Comparison of ENCODE assay signal across 25 cellular contexts in the genomic region with DNA sequence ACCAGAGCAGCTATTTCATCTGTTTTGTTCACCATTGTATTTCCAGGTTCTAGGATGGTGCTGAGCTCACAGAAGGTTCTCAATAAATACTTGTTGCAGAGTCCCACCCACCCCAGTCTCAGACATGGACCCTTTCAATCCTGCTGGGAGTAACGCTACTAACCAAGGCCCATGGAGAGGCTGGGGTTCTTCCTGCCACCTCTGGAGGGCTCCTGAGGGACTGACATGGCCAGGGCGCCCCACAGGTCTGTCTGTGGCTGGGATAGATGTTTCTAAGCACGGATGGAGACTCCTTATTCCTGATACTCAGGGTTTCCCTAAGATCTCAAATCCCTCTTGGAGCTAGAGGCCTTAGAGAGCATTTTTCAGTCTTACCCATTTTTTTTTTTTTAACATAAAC.
A peak's percentile ranks its signal among the peaks of the same experiment; 100 is the strongest.
DNase-seq lines count a peak whose midpoint lies in the region; ATAC-seq, FAIRE-seq and TF ChIP-seq lines count a peak whose summit lies in the region.
"Had no signal": no experiment of that assay in that cellular context is flagged by ENCODE, and none has a peak within 500 bp of the region (broad histone marks: within the 10 kb centered on the region; RNA-seq: fewer than 3 reads in every experiment).

No MANE protein-coding gene starts in this region.

- H3K4me2 ChIP-seq in HCT116 (ENCODE audit: low read length) (no peak overlapping the region), K562 (ENCODE audit: insufficient read depth, low read length) (no peak overlapping the region), mesenchymal stem cell (ENCODE audit: low read length, poor library complexity, severe bottlenecking) (no peak overlapping the region)
- H3K4me2 ChIP-seq: SK-N-SH had no signal

- no peak overlapping the region for H2BK5ac ChIP-seq in mesenchymal stem cell (ENCODE audit: low read depth, low read length, poor library complexity, severe bottlenecking)

- no peak for TF ChIP-seq POLR2A in HCT116 (IDR thresholded peaks at IDR 0.05; ENCODE audit: borderline replicate concordance, extremely low read depth, insufficient read depth, insufficient read length)
- TF ChIP-seq POLR2A in K562 (conservative IDR thresholded peaks at IDR 0.05) = no peak

- H3K4me1 Mint-ChIP-seq in type B pancreatic cell (ENCODE audit: unreplicated experiment) = peaks cover 43% of the 10 kb centered on the region
- H3K4me1 Mint-ChIP-seq: CD4-positive, alpha-beta memory T cell had no signal

- no peaks in the 10 kb centered on the region for H3K9me3 ChIP-seq in HCT116 (ENCODE audit: control insufficient read depth in 1 of 2, insufficient read depth in 1 of 2, low read depth in 1 of 2, low read length in 2 of 2)
- no peaks in the 10 kb centered on the region for H3K9me3 ChIP-seq in K562 (replicated peaks; ENCODE audit: control insufficient read depth, insufficient read depth, low read depth, low read length)
- H3K9me3 ChIP-seq in mesenchymal stem cell (ENCODE audit: control insufficient read depth, low read length) = no peaks in the 10 kb centered on the region
- H3K9me3 ChIP-seq: SK-N-SH had no signal

- WGBS in K562 (ENCODE audit: insufficient coverage, low coverage, missing lambda C conversion rate) = 3% methylated on average over 3 of the region's 3 CpGs
- WGBS in mesenchymal stem cell = 80% methylated on average over 3 of the region's 3 CpGs

- peaks cover 3% of the 10 kb centered on the region for H3K27me3 Mint-ChIP-seq in type B pancreatic cell

- TF ChIP-seq CTCF in HCT116 (IDR thresholded peaks at IDR 0.05 in 2 of 3, conservative IDR thresholded peaks at IDR 0.05 in 1 of 3; ENCODE audit: borderline replicate concordance in 1 of 3, insufficient read depth in 1 of 3, low read depth in 2 of 3, low read length in 2 of 3) (no peak), K562 (IDR thresholded peaks at IDR 0.05 in 2 of 3, conservative IDR thresholded peaks at IDR 0.05 in 1 of 3; ENCODE audit: insufficient read depth in 2 of 3, low read depth in 1 of 3, low read length in 3 of 3) (0 out of 6 replicates have a peak, but pooled peaks of 1 of the 3 experiments have one; percentile 7), type B pancreatic cell (conservative IDR thresholded peaks at IDR 0.05) (peak; percentile 17), GM20000 (IDR thresholded peaks at IDR 0.05; ENCODE audit: extremely low read depth, missing control alignments) (no peak)

- peak; percentile 6 for FAIRE-seq in K562 (lab: Jason Lieb, UNC)
- FAIRE-seq: G401.6, GM12878, RCC 7860 had no signal

- H3K79me1 ChIP-seq in mesenchymal stem cell (replicated peaks; ENCODE audit: low read length, poor library complexity, severe bottlenecking) = peaks cover 54% of the 10 kb centered on the region

- H3K27me3 ChIP-seq in HCT116 (ENCODE audit: insufficient read depth, low read length) (no peaks in the 10 kb centered on the region), K562 (ENCODE audit: control insufficient read depth in 2 of 2, insufficient read depth in 2 of 2, low read length in 2 of 2) (peaks cover 23 to 74% of the 10 kb centered on the region in 2 experiments; a peak in 4 of 5 replicates), mesenchymal stem cell (ENCODE audit: control insufficient read depth in 1 of 2, insufficient read depth in 1 of 2, low read length in 2 of 2) (peaks cover 0 to 38% of the 10 kb centered on the region in 2 experiments)

- intact Hi-C loops in HCT116 (cut with micrococcal nuclease) (no loop called here), K562 (cut with micrococcal nuclease) (no loop called here)

- no peaks in the 10 kb centered on the region for H3K9me1 ChIP-seq in K562 (ENCODE audit: control insufficient read depth, insufficient read depth, low read length)

- no peaks in the 10 kb centered on the region for H3K9me3 Mint-ChIP-seq in type B pancreatic cell
- H3K9me3 Mint-ChIP-seq: CD4-positive, alpha-beta memory T cell had no signal

- H3K27ac Mint-ChIP-seq in type B pancreatic cell = no peak overlapping the region
- H3K27ac Mint-ChIP-seq: CD4-positive, alpha-beta memory T cell had no signal

- H2BK120ac ChIP-seq in mesenchymal stem cell (ENCODE audit: low read depth, low read length) = no peak overlapping the region

- H3K14ac ChIP-seq in mesenchymal stem cell (ENCODE audit: low read length in 2 of 2) = no peak overlapping the region

- POLR2A ChIA-PET in HCT116 (lab: Charles Lee) = no interaction called here
- POLR2A ChIA-PET in K562 (lab: Yijun Ruan, JAX) = interaction anchor here (1.3 to 1.5 kb wide), 2 partner anchors 21 to 23 kb away, joined by 3 to 4 read pairs; no protein-coding TSS in a partner anchor

- H3K27ac ChIP-seq in HCT116 (ENCODE audit: low read depth, low read length) = no peak overlapping the region
- no peak overlapping the region for H3K27ac ChIP-seq in K562 (ENCODE audit: extremely low read depth, low read depth, low read length)
- no peak overlapping the region for H3K27ac ChIP-seq in mesenchymal stem cell (ENCODE audit: low read length, poor library complexity, severe bottlenecking)

- H2AFZ ChIP-seq in HCT116 (ENCODE audit: low read depth, low read length, poor library complexity, severe bottlenecking) = no peak overlapping the region
- no peak overlapping the region for H2AFZ ChIP-seq in K562 (ENCODE audit: low read depth, low read length)
- no peak overlapping the region for H2AFZ ChIP-seq in mesenchymal stem cell (ENCODE audit: low read depth, low read length)

- H3K18ac ChIP-seq in mesenchymal stem cell (ENCODE audit: low read depth in 1 of 2, low read length in 2 of 2) = no peak overlapping the region

- no peaks in the 10 kb centered on the region for H3K36me3 Mint-ChIP-seq in type B pancreatic cell
- H3K36me3 Mint-ChIP-seq: CD4-positive, alpha-beta memory T cell had no signal

- no peak overlapping the region for H4K8ac ChIP-seq in mesenchymal stem cell (ENCODE audit: low read length)

- H3K9me2 ChIP-seq in HCT116 (ENCODE audit: insufficient read depth) = no peaks in the 10 kb centered on the region
- H3K9me2 ChIP-seq: SK-N-SH had no signal

- ATAC-seq in HCT116 (peak; percentile 49; the same call in 1 of the 2 replicates), K562 (peak; percentile 45), GM21737 (IDR thresholded peaks at IDR 0.05; ENCODE audit: unreplicated experiment) (no peak)
- ATAC-seq: GM12878 had no signal

- H3K4me3 ChIP-seq in HCT116 (replicated peaks in 1 of 2; ENCODE audit: low read depth in 1 of 2, low read length in 2 of 2) (no peak overlapping the region), K562 (no peak overlapping the region), mesenchymal stem cell (ENCODE audit: insufficient read depth in 1 of 2, low read depth in 1 of 2, low read length in 2 of 2) (no peak overlapping the region)
- H3K4me3 ChIP-seq: GM12878 had no signal

- no peak overlapping the region for H2BK12ac ChIP-seq in mesenchymal stem cell (ENCODE audit: low read length in 2 of 2)

- H3K79me2 ChIP-seq in HCT116 (ENCODE audit: insufficient read depth, low read length) (no peaks in the 10 kb centered on the region), K562 (ENCODE audit: control insufficient read depth, insufficient read depth, low read length) (no peaks in the 10 kb centered on the region)

- no peak overlapping the region for H3K9ac ChIP-seq in HCT116 (ENCODE audit: low read length)
- no peak overlapping the region for H3K9ac ChIP-seq in K562 (ENCODE audit: insufficient read depth in 1 of 2, low read depth in 2 of 2, low read length in 2 of 2)
- no peak overlapping the region for H3K9ac ChIP-seq in mesenchymal stem cell (ENCODE audit: low read length)
- H3K9ac ChIP-seq: SK-N-SH had no signal

- no peak overlapping the region for H2AK5ac ChIP-seq in mesenchymal stem cell (ENCODE audit: low read length, severe bottlenecking)

- H3K36me3 ChIP-seq in HCT116 (ENCODE audit: control insufficient read depth in 1 of 2, insufficient read depth in 2 of 2, low read length in 2 of 2) = no peaks in the 10 kb centered on the region
- H3K36me3 ChIP-seq in K562 (ENCODE audit: control insufficient read depth, insufficient read depth, low read length) = no peaks in the 10 kb centered on the region
- H3K36me3 ChIP-seq in mesenchymal stem cell (ENCODE audit: control insufficient read depth in 1 of 2, insufficient read depth in 2 of 2, low read depth in 1 of 2, low read length in 2 of 2) = peaks cover 0 to 59% of the 10 kb centered on the region in 2 experiments

- 0 out of 2 replicates have a peak, but pooled peaks have one; percentile 15 for TF ChIP-seq RAD21 in HCT116 (IDR thresholded peaks at IDR 0.05; ENCODE audit: low read depth)
- no peak for TF ChIP-seq RAD21 in K562 (CRISPR knock-in tag; conservative IDR thresholded peaks at IDR 0.05 in 1 of 2, IDR thresholded peaks at IDR 0.05 in 1 of 2)

- no peak overlapping the region for H3K4ac ChIP-seq in mesenchymal stem cell (ENCODE audit: low read depth in 1 of 2, low read length in 2 of 2)

- in situ Hi-C loops in K562 (cut with MboI) = no loop called here

- no peak for DNase-seq in HCT116 (ENCODE audit: low read depth, low spot score)
- DNase-seq in K562 (ENCODE audit: extremely low read depth in 1 of 4, low spot score in 3 of 4) = no peak
- DNase-seq in mesenchymal stem cell = no peak
- no peak for DNase-seq in type B pancreatic cell (ENCODE audit: extremely low spot score, unreplicated experiment)
- DNase-seq in GM03348 (ENCODE audit: low spot score) = no peak
- DNase-seq in GM20000 (ENCODE audit: low spot score) = no peak
- DNase-seq: C1 segment of cervical spinal cord; CD4-positive, alpha-beta memory T cell; COR-L47; DMS53; HCEC 1CT; Karpas-422; NCI-H1092; NCI-H1417 treated with DMSO at 0.1 percent for 48 hours; NCI-H187; NCI-H2081 treated with DMSO at 0.1 percent for 48 hours; NCI-H2171 treated with DMSO at 0.1 percent for 48 hours; NCI-H345; NCI-H510A treated with DMSO at 0.1 percent for 48 hours; SK-N-SH; SW 1271 had no signal

- CTCF ChIA-PET in HCT116 (lab: Charles Lee) (no interaction called here), K562 (lab: Yijun Ruan, JAX; ENCODE audit: low intra/inter-chr PET ratio) (no interaction called here)

- no peak overlapping the region for H3K4me3 Mint-ChIP-seq in type B pancreatic cell
- H3K4me3 Mint-ChIP-seq: CD4-positive, alpha-beta memory T cell had no signal

- TF ChIP-seq EP300 in K562 (IDR thresholded peaks at IDR 0.05; ENCODE audit: low read length) = no peak

- H2BK15ac ChIP-seq in mesenchymal stem cell (ENCODE audit: low read depth, poor library complexity, severe bottlenecking) = peak overlapping the region; percentile 44

- no peak overlapping the region for H3K23ac ChIP-seq in mesenchymal stem cell (ENCODE audit: low read length in 2 of 2)

- no peak overlapping the region for H4K91ac ChIP-seq in mesenchymal stem cell (ENCODE audit: low read length)

- RAD21 ChIA-PET in HCT116 (lab: Charles Lee; ENCODE audit: low non-redundant PET in 1 of 2, low total read pairs in 2 of 2, uncharacterized antibody in 2 of 2, unreplicated experiment in 2 of 2) = no interaction called here

- BruUV-seq in HCT116 (replicated peaks; lab: Mats Ljungman, UMichigan) = no TSS peak
- BruUV-seq in K562 (replicated peaks; lab: Mats Ljungman, UMichigan) = no TSS peak

- H4K20me1 ChIP-seq in HCT116 (ENCODE audit: insufficient read depth) (no peaks in the 10 kb centered on the region), K562 (replicated peaks; ENCODE audit: control insufficient read depth, insufficient read depth, low read length) (peaks cover 17% of the 10 kb centered on the region; the same call in 1 of the 2 replicates)

- no peaks in the 10 kb centered on the region for H3K4me1 ChIP-seq in HCT116 (ENCODE audit: control insufficient read depth in 1 of 2, insufficient read depth in 2 of 2, low read length in 2 of 2)
- peaks cover 0 to 4% of the 10 kb centered on the region in 2 experiments; a peak in 2 of 5 replicates for H3K4me1 ChIP-seq in K562 (replicated peaks in 1 of 2; ENCODE audit: control insufficient read depth in 2 of 2, insufficient read depth in 2 of 2, low read length in 2 of 2)
- H3K4me1 ChIP-seq in mesenchymal stem cell (ENCODE audit: control insufficient read depth, insufficient read depth, low read depth, low read length) = peaks cover 3% of the 10 kb centered on the region
